ENCODE assay signal across 1 cellular context in the genomic region with DNA sequence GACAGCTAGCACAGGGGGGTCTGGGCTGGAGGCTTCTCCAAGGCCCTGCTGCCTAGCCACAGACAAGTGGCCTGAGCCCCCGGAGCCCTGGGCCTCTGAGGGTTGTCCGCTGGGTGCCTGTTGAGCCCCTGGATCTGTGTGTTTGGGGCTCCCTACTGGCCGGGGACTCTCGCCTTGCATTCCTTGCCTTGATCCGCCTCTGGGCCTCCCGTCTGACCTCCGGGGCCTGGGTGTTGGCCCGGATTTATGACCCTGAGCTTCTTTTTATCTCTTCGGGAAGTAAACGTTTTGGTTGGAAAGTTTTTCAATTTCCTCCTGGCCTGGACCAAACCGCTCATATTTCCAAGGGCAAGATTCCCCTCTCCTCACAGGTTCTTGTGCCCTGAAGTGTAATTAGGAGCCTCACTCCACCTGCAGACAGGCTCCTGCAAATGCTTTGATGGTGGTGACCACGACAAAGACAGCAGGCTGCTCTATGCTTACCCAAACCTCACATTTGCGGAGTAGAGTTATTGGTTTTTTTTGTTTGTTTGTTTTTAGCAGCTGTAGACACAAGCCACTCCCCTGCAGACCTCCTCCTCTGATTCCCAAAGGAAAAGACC.
TF ChIP-seq lines count a peak whose summit lies in the region.

No MANE protein-coding gene starts in this region.

TF ChIP-seq in GM23338, 12 proteins besides CTCF, POLR2A, EP300 and RAD21:
- TF ChIP-seq, protein P1, sequence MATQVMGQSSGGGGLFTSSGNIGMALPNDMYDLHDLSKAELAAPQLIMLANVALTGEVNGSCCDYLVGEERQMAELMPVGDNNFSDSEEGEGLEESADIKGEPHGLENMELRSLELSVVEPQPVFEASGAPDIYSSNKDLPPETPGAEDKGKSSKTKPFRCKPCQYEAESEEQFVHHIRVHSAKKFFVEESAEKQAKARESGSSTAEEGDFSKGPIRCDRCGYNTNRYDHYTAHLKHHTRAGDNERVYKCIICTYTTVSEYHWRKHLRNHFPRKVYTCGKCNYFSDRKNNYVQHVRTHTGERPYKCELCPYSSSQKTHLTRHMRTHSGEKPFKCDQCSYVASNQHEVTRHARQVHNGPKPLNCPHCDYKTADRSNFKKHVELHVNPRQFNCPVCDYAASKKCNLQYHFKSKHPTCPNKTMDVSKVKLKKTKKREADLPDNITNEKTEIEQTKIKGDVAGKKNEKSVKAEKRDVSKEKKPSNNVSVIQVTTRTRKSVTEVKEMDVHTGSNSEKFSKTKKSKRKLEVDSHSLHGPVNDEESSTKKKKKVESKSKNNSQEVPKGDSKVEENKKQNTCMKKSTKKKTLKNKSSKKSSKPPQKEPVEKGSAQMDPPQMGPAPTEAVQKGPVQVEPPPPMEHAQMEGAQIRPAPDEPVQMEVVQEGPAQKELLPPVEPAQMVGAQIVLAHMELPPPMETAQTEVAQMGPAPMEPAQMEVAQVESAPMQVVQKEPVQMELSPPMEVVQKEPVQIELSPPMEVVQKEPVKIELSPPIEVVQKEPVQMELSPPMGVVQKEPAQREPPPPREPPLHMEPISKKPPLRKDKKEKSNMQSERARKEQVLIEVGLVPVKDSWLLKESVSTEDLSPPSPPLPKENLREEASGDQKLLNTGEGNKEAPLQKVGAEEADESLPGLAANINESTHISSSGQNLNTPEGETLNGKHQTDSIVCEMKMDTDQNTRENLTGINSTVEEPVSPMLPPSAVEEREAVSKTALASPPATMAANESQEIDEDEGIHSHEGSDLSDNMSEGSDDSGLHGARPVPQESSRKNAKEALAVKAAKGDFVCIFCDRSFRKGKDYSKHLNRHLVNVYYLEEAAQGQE (IDR thresholded peaks at IDR 0.05; ENCODE audit: unreplicated experiment) = no peak
- TF ChIP-seq CREB1 (CRISPR knock-in tag; IDR thresholded peaks at IDR 0.05; ENCODE audit: low read depth) (no peak), ZNF331 (CRISPR knock-in tag; IDR thresholded peaks at IDR 0.05; ENCODE audit: low read depth) (no peak), EZH2 (IDR thresholded peaks at IDR 0.05; ENCODE audit: low read depth, unreplicated experiment) (no peak), JUNB (IDR thresholded peaks at IDR 0.05; ENCODE audit: unreplicated experiment) (no peak), NANOG (IDR thresholded peaks at IDR 0.05; ENCODE audit: borderline replicate concordance) (no peak), ZNF114 (CRISPR knock-in tag; IDR thresholded peaks at IDR 0.05) (no peak), EZH2phosphoT487 (IDR thresholded peaks at IDR 0.05; ENCODE audit: unreplicated experiment) (no peak), POLR2AphosphoS5 (IDR thresholded peaks at IDR 0.05; ENCODE audit: low read depth) (no peak)
- TF ChIP-seq, protein P2, sequence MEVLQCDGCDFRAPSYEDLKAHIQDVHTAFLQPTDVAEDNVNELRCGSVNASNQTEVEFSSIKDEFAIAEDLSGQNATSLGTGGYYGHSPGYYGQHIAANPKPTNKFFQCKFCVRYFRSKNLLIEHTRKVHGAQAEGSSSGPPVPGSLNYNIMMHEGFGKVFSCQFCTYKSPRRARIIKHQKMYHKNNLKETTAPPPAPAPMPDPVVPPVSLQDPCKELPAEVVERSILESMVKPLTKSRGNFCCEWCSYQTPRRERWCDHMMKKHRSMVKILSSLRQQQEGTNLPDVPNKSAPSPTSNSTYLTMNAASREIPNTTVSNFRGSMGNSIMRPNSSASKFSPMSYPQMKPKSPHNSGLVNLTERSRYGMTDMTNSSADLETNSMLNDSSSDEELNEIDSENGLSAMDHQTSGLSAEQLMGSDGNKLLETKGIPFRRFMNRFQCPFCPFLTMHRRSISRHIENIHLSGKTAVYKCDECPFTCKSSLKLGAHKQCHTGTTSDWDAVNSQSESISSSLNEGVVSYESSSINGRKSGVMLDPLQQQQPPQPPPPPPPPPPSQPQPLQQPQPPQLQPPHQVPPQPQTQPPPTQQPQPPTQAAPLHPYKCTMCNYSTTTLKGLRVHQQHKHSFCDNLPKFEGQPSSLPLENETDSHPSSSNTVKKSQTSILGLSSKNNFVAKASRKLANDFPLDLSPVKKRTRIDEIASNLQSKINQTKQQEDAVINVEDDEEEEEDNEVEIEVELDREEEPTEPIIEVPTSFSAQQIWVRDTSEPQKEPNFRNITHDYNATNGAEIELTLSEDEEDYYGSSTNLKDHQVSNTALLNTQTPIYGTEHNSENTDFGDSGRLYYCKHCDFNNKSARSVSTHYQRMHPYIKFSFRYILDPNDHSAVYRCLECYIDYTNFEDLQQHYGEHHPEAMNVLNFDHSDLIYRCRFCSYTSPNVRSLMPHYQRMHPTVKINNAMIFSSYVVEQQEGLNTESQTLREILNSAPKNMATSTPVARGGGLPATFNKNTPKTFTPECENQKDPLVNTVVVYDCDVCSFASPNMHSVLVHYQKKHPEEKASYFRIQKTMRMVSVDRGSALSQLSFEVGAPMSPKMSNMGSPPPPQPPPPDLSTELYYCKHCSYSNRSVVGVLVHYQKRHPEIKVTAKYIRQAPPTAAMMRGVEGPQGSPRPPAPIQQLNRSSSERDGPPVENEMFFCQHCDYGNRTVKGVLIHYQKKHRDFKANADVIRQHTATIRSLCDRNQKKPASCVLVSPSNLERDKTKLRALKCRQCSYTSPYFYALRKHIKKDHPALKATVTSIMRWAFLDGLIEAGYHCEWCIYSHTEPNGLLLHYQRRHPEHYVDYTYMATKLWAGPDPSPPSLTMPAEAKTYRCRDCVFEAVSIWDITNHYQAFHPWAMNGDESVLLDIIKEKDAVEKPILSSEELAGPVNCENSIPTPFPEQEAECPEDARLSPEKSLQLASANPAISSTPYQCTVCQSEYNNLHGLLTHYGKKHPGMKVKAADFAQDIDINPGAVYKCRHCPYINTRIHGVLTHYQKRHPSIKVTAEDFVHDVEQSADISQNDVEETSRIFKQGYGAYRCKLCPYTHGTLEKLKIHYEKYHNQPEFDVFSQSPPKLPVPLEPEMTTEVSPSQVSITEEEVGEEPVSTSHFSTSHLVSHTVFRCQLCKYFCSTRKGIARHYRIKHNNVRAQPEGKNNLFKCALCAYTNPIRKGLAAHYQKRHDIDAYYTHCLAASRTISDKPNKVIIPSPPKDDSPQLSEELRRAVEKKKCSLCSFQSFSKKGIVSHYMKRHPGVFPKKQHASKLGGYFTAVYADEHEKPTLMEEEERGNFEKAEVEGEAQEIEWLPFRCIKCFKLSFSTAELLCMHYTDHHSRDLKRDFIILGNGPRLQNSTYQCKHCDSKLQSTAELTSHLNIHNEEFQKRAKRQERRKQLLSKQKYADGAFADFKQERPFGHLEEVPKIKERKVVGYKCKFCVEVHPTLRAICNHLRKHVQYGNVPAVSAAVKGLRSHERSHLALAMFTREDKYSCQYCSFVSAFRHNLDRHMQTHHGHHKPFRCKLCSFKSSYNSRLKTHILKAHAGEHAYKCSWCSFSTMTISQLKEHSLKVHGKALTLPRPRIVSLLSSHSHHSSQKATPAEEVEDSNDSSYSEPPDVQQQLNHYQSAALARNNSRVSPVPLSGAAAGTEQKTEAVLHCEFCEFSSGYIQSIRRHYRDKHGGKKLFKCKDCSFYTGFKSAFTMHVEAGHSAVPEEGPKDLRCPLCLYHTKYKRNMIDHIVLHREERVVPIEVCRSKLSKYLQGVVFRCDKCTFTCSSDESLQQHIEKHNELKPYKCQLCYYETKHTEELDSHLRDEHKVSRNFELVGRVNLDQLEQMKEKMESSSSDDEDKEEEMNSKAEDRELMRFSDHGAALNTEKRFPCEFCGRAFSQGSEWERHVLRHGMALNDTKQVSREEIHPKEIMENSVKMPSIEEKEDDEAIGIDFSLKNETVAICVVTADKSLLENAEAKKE (CRISPR knock-in tag; IDR thresholded peaks at IDR 0.05) = no peak
- TF ChIP-seq, protein P3, sequence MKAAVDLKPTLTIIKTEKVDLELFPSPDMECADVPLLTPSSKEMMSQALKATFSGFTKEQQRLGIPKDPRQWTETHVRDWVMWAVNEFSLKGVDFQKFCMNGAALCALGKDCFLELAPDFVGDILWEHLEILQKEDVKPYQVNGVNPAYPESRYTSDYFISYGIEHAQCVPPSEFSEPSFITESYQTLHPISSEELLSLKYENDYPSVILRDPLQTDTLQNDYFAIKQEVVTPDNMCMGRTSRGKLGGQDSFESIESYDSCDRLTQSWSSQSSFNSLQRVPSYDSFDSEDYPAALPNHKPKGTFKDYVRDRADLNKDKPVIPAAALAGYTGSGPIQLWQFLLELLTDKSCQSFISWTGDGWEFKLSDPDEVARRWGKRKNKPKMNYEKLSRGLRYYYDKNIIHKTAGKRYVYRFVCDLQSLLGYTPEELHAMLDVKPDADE (IDR thresholded peaks at IDR 0.05) = no peak
